Comparison of ENCODE assay signal across 20 cellular contexts in genomic region chr6:44969446-44970175, GRCh38.
DNase-seq lines count a peak whose midpoint lies in the region; ATAC-seq, FAIRE-seq and TF ChIP-seq lines count a peak whose summit lies in the region.
"Had no signal": no experiment of that assay in that cellular context is flagged by ENCODE, and none has a peak within 500 bp of the region (broad histone marks: within the 10 kb centered on the region; RNA-seq: fewer than 3 reads in every experiment).

No MANE protein-coding gene starts in this region.

- H2AFZ ChIP-seq in endothelial cell of umbilical vein (ENCODE audit: low read depth, low read length) (no peak overlapping the region), osteoblast (ENCODE audit: low read length) (no peak overlapping the region)

- dilution Hi-C loops in endothelial cell of umbilical vein (cut with MboI; ENCODE audit: extremely low pct_ligation_motif_present, low sequenced_read_pairs): no loop called here

- H3K27ac ChIP-seq in endothelial cell of umbilical vein (ENCODE audit: insufficient read depth, low read depth, low read length) (no peak overlapping the region), osteoblast (ENCODE audit: low read depth, low read length) (no peak overlapping the region)
- H3K27ac ChIP-seq: A549, cardiac muscle cell, gastroesophageal sphincter, lower lobe of right lung, suprapubic skin had no signal

- TF ChIP-seq POLR2A in endothelial cell of umbilical vein (IDR thresholded peaks at IDR 0.05; ENCODE audit: low read depth, low read length): no peak

- H3K27ac Mint-ChIP-seq in activated naive CD4-positive, alpha-beta T cell treated with anti-CD3 and anti-CD28 coated beads for 36 hours: no peak overlapping the region
- peak overlapping the region in 1 of 2 donors; percentile 10 for H3K27ac Mint-ChIP-seq in activated naive CD4-positive, alpha-beta T cell treated with anti-CD3 and anti-CD28 coated beads, Interleukin-2, amount 50 U/mL, for 72 hours
- H3K27ac Mint-ChIP-seq in activated naive CD8-positive, alpha-beta T cell: peak overlapping the region; percentile 41
- no peak overlapping the region for H3K27ac Mint-ChIP-seq in Caco-2 (ENCODE audit: unreplicated experiment)
- H3K27ac Mint-ChIP-seq: activated CD4-positive, alpha-beta T cell treated with anti-CD3 and anti-CD28 coated beads for 36 hours; activated CD8-positive, alpha-beta memory T cell treated with anti-CD3 and anti-CD28 coated beads, Interleukin-2, amount 10 ng/mL, durations not matched to agents 7 days and 5 days; dendritic cell treated with granulocyte-macrophage colony-stimulating factor and Interleukin-4, amounts not matched to agents 40 ng/mL and 50 ng/mL, for 4 days; progenitor cell of endocrine pancreas had no signal

- POLR2A ChIA-PET in endothelial cell of umbilical vein (lab: Charles Lee) (no interaction called here), Caco-2 (lab: Charles Lee) (no interaction called here)

- H3K79me2 ChIP-seq in endothelial cell of umbilical vein (ENCODE audit: control insufficient read depth, insufficient read depth, low read length): no peaks in the 10 kb centered on the region
- H3K79me2 ChIP-seq in osteoblast (ENCODE audit: insufficient read depth, low read length): no peaks in the 10 kb centered on the region

- no peaks in the 10 kb centered on the region for H3K9me3 ChIP-seq in endothelial cell of umbilical vein (replicated peaks; ENCODE audit: control insufficient read depth, insufficient read depth, low read length)
- no peaks in the 10 kb centered on the region for H3K9me3 ChIP-seq in osteoblast (ENCODE audit: low read depth, low read length)
- peaks cover 16% of the 10 kb centered on the region; the same call in 1 of the 2 replicates for H3K9me3 ChIP-seq in Caco-2
- H3K9me3 ChIP-seq: BE2C, gastroesophageal sphincter, lower lobe of right lung, suprapubic skin had no signal

- no peak overlapping the region for H3K4me3 ChIP-seq in endothelial cell of umbilical vein (replicated peaks in 1 of 3; ENCODE audit: insufficient read depth in 1 of 3, low read depth in 1 of 3, low read length in 3 of 3)
- no peak overlapping the region for H3K4me3 ChIP-seq in osteoblast (ENCODE audit: insufficient read depth, low read length)
- H3K4me3 ChIP-seq in Caco-2 (ENCODE audit: low read depth, low read length): no peak overlapping the region
- H3K4me3 ChIP-seq: A549, cardiac muscle cell, gastroesophageal sphincter, lower lobe of right lung, suprapubic skin had no signal

- peaks cover 19% of the 10 kb centered on the region for H3K36me3 Mint-ChIP-seq in activated naive CD4-positive, alpha-beta T cell treated with anti-CD3 and anti-CD28 coated beads for 36 hours (ENCODE audit: low read depth)
- H3K36me3 Mint-ChIP-seq in activated naive CD4-positive, alpha-beta T cell treated with anti-CD3 and anti-CD28 coated beads, Interleukin-2, amount 50 U/mL, for 72 hours: peaks cover 15 to 28% of the 10 kb centered on the region in 2 donors
- H3K36me3 Mint-ChIP-seq in activated naive CD8-positive, alpha-beta T cell: peaks cover 14% of the 10 kb centered on the region
- H3K36me3 Mint-ChIP-seq in Caco-2 (ENCODE audit: insufficient read depth, unreplicated experiment): no peaks in the 10 kb centered on the region

- H3K4me1 Mint-ChIP-seq in activated naive CD4-positive, alpha-beta T cell treated with anti-CD3 and anti-CD28 coated beads for 36 hours (ENCODE audit: low read depth): peaks cover 25% of the 10 kb centered on the region
- peaks cover 63% of the 10 kb centered on the region for H3K4me1 Mint-ChIP-seq in activated naive CD8-positive, alpha-beta T cell (ENCODE audit: low read depth)
- no peaks in the 10 kb centered on the region for H3K4me1 Mint-ChIP-seq in Caco-2 (ENCODE audit: low read depth, unreplicated experiment)

- H3K4me1 ChIP-seq in endothelial cell of umbilical vein (ENCODE audit: control insufficient read depth, extremely low read depth, insufficient read depth, low read length) (peaks cover 7% of the 10 kb centered on the region), osteoblast (ENCODE audit: insufficient read depth, low read length) (peaks cover 7% of the 10 kb centered on the region), Caco-2 (no peaks in the 10 kb centered on the region)
- H3K4me1 ChIP-seq: BE2C, gastroesophageal sphincter, lower lobe of right lung, suprapubic skin had no signal

- no peaks in the 10 kb centered on the region for H3K27me3 ChIP-seq in endothelial cell of umbilical vein (ENCODE audit: control insufficient read depth in 2 of 2, insufficient read depth in 2 of 2, low read length in 2 of 2)
- no peaks in the 10 kb centered on the region for H3K27me3 ChIP-seq in osteoblast (ENCODE audit: insufficient read depth, low read length)
- H3K27me3 ChIP-seq in Caco-2 (replicated peaks; ENCODE audit: control insufficient read depth, insufficient read depth, low read length): no peaks in the 10 kb centered on the region
- H3K27me3 ChIP-seq: BE2C, cardiac muscle cell, gastroesophageal sphincter, suprapubic skin had no signal

- ATAC-seq in activated naive CD4-positive, alpha-beta T cell treated with anti-CD3 and anti-CD28 coated beads, Interleukin-2, amount 50 U/mL, for 72 hours: no peak
- no peak for ATAC-seq in HG02840 (IDR thresholded peaks at IDR 0.05; ENCODE audit: low FRiP score, unreplicated experiment)
- ATAC-seq: A549; activated CD4-positive, alpha-beta T cell treated with anti-CD3 and anti-CD28 coated beads for 36 hours; activated CD8-positive, alpha-beta memory T cell treated with anti-CD3 and anti-CD28 coated beads, Interleukin-2, amount 10 ng/mL, durations not matched to agents 7 days and 5 days; gastroesophageal sphincter; lower lobe of right lung had no signal

- H3K9me3 Mint-ChIP-seq in activated naive CD4-positive, alpha-beta T cell treated with anti-CD3 and anti-CD28 coated beads for 36 hours: peaks cover 20% of the 10 kb centered on the region
- H3K9me3 Mint-ChIP-seq in activated naive CD4-positive, alpha-beta T cell treated with anti-CD3 and anti-CD28 coated beads, Interleukin-2, amount 50 U/mL, for 72 hours: peaks cover 8 to 19% of the 10 kb centered on the region in 2 donors
- H3K9me3 Mint-ChIP-seq in activated naive CD8-positive, alpha-beta T cell (ENCODE audit: low read depth): no peaks in the 10 kb centered on the region
- H3K9me3 Mint-ChIP-seq in Caco-2 (ENCODE audit: unreplicated experiment): peaks cover 10% of the 10 kb centered on the region

- FAIRE-seq in endothelial cell of umbilical vein (lab: Jason Lieb, UNC): peak; percentile 4
- FAIRE-seq: A549 had no signal

- intact Hi-C loops in activated naive CD4-positive, alpha-beta T cell treated with anti-CD3 and anti-CD28 coated beads for 36 hours (cut with micrococcal nuclease): no loop called here
- intact Hi-C loops in endothelial cell of umbilical vein (cut with micrococcal nuclease) (no loop called here), Caco-2 (cut with micrococcal nuclease; ENCODE audit: unreplicated experiment) (no loop called here)

- H3K4me3 Mint-ChIP-seq in activated naive CD4-positive, alpha-beta T cell treated with anti-CD3 and anti-CD28 coated beads for 36 hours: peak overlapping the region; percentile 44
- H3K4me3 Mint-ChIP-seq in activated naive CD8-positive, alpha-beta T cell: peak overlapping the region; percentile 42
- H3K4me3 Mint-ChIP-seq in Caco-2 (ENCODE audit: unreplicated experiment): no peak overlapping the region
- H3K4me3 Mint-ChIP-seq: activated CD4-positive, alpha-beta T cell treated with anti-CD3 and anti-CD28 coated beads for 36 hours; activated CD8-positive, alpha-beta memory T cell treated with anti-CD3 and anti-CD28 coated beads, Interleukin-2, amount 10 ng/mL, durations not matched to agents 7 days and 5 days; dendritic cell treated with granulocyte-macrophage colony-stimulating factor and Interleukin-4, amounts not matched to agents 40 ng/mL and 50 ng/mL, for 4 days had no signal

- H3K9me1 ChIP-seq in endothelial cell of umbilical vein (replicated peaks; ENCODE audit: control insufficient read depth, extremely low read depth, insufficient read depth, low read length): no peaks in the 10 kb centered on the region

- H3K4me2 ChIP-seq in endothelial cell of umbilical vein (ENCODE audit: insufficient read depth, low read length) (no peak overlapping the region), osteoblast (ENCODE audit: insufficient read depth, low read length) (peak overlapping the region; percentile 30)
- H3K4me2 ChIP-seq: A549 had no signal

- H3K36me3 ChIP-seq in endothelial cell of umbilical vein (ENCODE audit: control insufficient read depth in 2 of 2, extremely low read depth in 1 of 2, insufficient read depth in 2 of 2, low read length in 2 of 2): no peaks in the 10 kb centered on the region
- H3K36me3 ChIP-seq in osteoblast (ENCODE audit: insufficient read depth, low read length): no peaks in the 10 kb centered on the region
- H3K36me3 ChIP-seq in Caco-2 (ENCODE audit: control insufficient read depth, insufficient read depth, low read length): no peaks in the 10 kb centered on the region
- H3K36me3 ChIP-seq: BE2C, cardiac muscle cell, gastroesophageal sphincter, lower lobe of right lung, suprapubic skin had no signal

- H3K27me3 Mint-ChIP-seq in activated naive CD4-positive, alpha-beta T cell treated with anti-CD3 and anti-CD28 coated beads for 36 hours (ENCODE audit: low read depth): no peaks in the 10 kb centered on the region
- no peaks in the 10 kb centered on the region for H3K27me3 Mint-ChIP-seq in activated naive CD8-positive, alpha-beta T cell
- H3K27me3 Mint-ChIP-seq in Caco-2 (ENCODE audit: insufficient read depth, unreplicated experiment): no peaks in the 10 kb centered on the region
- H3K27me3 Mint-ChIP-seq: activated CD4-positive, alpha-beta T cell treated with anti-CD3 and anti-CD28 coated beads for 36 hours; activated CD8-positive, alpha-beta memory T cell treated with anti-CD3 and anti-CD28 coated beads, Interleukin-2, amount 10 ng/mL, durations not matched to agents 7 days and 5 days; dendritic cell treated with granulocyte-macrophage colony-stimulating factor and Interleukin-4, amounts not matched to agents 40 ng/mL and 50 ng/mL, for 4 days; progenitor cell of endocrine pancreas had no signal

- TF ChIP-seq CTCF in endothelial cell of umbilical vein (IDR thresholded peaks at IDR 0.05; ENCODE audit: extremely low read depth in 1 of 2, insufficient read depth in 1 of 2, low read depth in 1 of 2, low read length in 2 of 2): no peak
- TF ChIP-seq CTCF in osteoblast (IDR thresholded peaks at IDR 0.05; ENCODE audit: extremely low read depth, low read depth, low read length): no peak
- no peak for TF ChIP-seq CTCF in Caco-2 (IDR thresholded peaks at IDR 0.05; ENCODE audit: insufficient read depth in 1 of 2, low read depth in 1 of 2, low read length in 1 of 2, severe bottlenecking in 1 of 2, unreplicated experiment in 1 of 2)

- no peaks in the 10 kb centered on the region for H4K20me1 ChIP-seq in endothelial cell of umbilical vein (replicated peaks; ENCODE audit: control insufficient read depth, extremely low read depth, insufficient read depth, low read length)
- no peaks in the 10 kb centered on the region for H4K20me1 ChIP-seq in osteoblast (ENCODE audit: insufficient read depth, low read length)

- CTCF ChIA-PET in activated naive CD4-positive, alpha-beta T cell treated with anti-CD3 and anti-CD28 coated beads for 36 hours (lab: Charles Lee): no interaction called here
- CTCF ChIA-PET in endothelial cell of umbilical vein (lab: Charles Lee): no interaction called here
- CTCF ChIA-PET in Caco-2 (lab: Charles Lee): no interaction called here

- no peak for DNase-seq in activated naive CD4-positive, alpha-beta T cell treated with anti-CD3 and anti-CD28 coated beads for 36 hours
- DNase-seq in activated naive CD4-positive, alpha-beta T cell treated with anti-CD3 and anti-CD28 coated beads, Interleukin-2, amount 50 U/mL, for 72 hours (ENCODE audit: low spot score in 2 of 2): no peak
- DNase-seq in endothelial cell of umbilical vein (ENCODE audit: low read depth, low spot score) (no peak), osteoblast (ENCODE audit: insufficient read length, low spot score, missing footprints) (no peak), SW 1271 (lab: John Stamatoyannopoulos, UW) (no peak), Caco-2 (no peak)
- DNase-seq: activated CD4-positive, alpha-beta T cell treated with anti-CD3 and anti-CD28 coated beads for 36 hours; activated CD8-positive, alpha-beta memory T cell treated with anti-CD3 and anti-CD28 coated beads, Interleukin-2, amount 10 ng/mL, durations not matched to agents 7 days and 5 days; BE2C; lower lobe of right lung; MM.1S; NCI-H526 had no signal

- no peak overlapping the region for H3K9ac ChIP-seq in endothelial cell of umbilical vein (replicated peaks; ENCODE audit: extremely low read depth, insufficient read depth, low read length)

- no TSS peak for BruUV-seq in endothelial cell of umbilical vein (replicated peaks; lab: Mats Ljungman, UMichigan)
- no TSS peak for BruUV-seq in Caco-2 (replicated peaks; lab: Mats Ljungman, UMichigan)
